8 cellular contexts compared by ENCODE assay signal in the genomic region with DNA sequence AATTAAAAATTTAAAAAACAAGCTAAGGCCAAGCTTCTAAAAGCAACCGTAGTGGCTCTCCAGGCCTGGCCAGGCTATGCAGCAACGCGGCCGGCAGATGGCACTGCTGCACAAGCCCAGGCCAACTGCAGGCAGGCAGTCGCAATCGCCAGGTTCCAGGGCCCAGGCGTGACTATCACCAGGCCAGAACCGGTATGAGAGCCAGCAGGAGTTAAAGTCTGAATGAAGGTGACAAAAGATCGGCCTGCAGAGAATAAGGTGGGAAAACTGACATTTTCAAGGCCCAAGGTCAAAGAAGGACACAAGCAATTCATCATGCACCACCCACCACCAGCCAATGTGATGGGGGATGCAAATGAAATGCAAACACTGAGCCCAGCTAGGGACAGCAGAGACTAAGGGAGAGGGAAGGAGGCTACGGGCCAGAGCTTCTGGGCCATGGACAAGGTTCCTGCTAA. TPM values are rescaled to one million over a fixed set of nuclear protein-coding genes. Genes with fewer than 3 reads are reported as not detected.
DNase-seq lines count a peak whose midpoint lies in the region; ATAC-seq, FAIRE-seq and TF ChIP-seq lines count a peak whose summit lies in the region.

No MANE protein-coding gene starts in this region.

- H3K79me1 ChIP-seq in IMR-90 (ENCODE audit: low read depth in 1 of 2, low read length in 2 of 2): no peaks in the 10 kb centered on the region

- dilution Hi-C loops in IMR-90 (cut with HindIII; ENCODE audit: low sequenced_read_pairs, unreplicated experiment): no loop called here

- H3K4ac ChIP-seq in IMR-90 (ENCODE audit: low read depth, low read length): 0 out of 2 replicates have a peak overlapping the region, but pooled peaks have one; percentile 9

- H3K4me1 Mint-ChIP-seq in neural crest cell: peaks cover 11% of the 10 kb centered on the region

- H2AK5ac ChIP-seq in IMR-90 (ENCODE audit: low read depth, low read length): no peak overlapping the region

- H3K9me1 ChIP-seq in IMR-90 (ENCODE audit: insufficient read depth, low read length): no peaks in the 10 kb centered on the region

- peak; percentile 88 for FAIRE-seq in GM12892 (lab: Jason Lieb, UNC)

- H3K4me1 ChIP-seq in IMR-90 (ENCODE audit: control insufficient read depth, insufficient read depth, low read length) (no peaks in the 10 kb centered on the region), Panc1 (ENCODE audit: control insufficient read depth, insufficient read depth, low read length) (no peaks in the 10 kb centered on the region)

- peak; percentile 99 for TF ChIP-seq RAD21 in IMR-90 (IDR thresholded peaks at IDR 0.05; ENCODE audit: low read length)

- no TSS peak for BruUV-seq in IMR-90 (replicated peaks; lab: Mats Ljungman, UMichigan)
- no TSS peak for BruUV-seq in Panc1 (replicated peaks; lab: Mats Ljungman, UMichigan)

- no peak overlapping the region for H4K8ac ChIP-seq in IMR-90 (ENCODE audit: low read depth in 2 of 2, low read length in 2 of 2)

- H3K27ac ChIP-seq in IMR-90 (ENCODE audit: insufficient read depth, low read length) (no peak overlapping the region), Panc1 (ENCODE audit: low read length) (no peak overlapping the region)

- H2BK5ac ChIP-seq in IMR-90 (ENCODE audit: low read depth, low read length, poor library complexity, severe bottlenecking): no peak overlapping the region

- no peak overlapping the region for H2BK15ac ChIP-seq in IMR-90 (ENCODE audit: low read depth, low read length)

- H3K14ac ChIP-seq in IMR-90 (replicated peaks; ENCODE audit: low read depth, low read length): no peak overlapping the region

- H3K23ac ChIP-seq in IMR-90 (ENCODE audit: low read depth, low read length): no peak overlapping the region

- no peak overlapping the region for H2BK20ac ChIP-seq in IMR-90 (ENCODE audit: low read depth, low read length)

- TF ChIP-seq CTCF in IMR-90 (conservative IDR thresholded peaks at IDR 0.05; ENCODE audit: low read depth, low read length) (peak; percentile 98), Panc1 (IDR thresholded peaks at IDR 0.05) (peak; percentile 95), fibroblast of the aortic adventitia (IDR thresholded peaks at IDR 0.05; ENCODE audit: insufficient read depth, low read length) (peak; percentile 98), neural crest cell (conservative IDR thresholded peaks at IDR 0.05) (peak; percentile 100)

- no peak overlapping the region for H4K91ac ChIP-seq in IMR-90 (ENCODE audit: insufficient read depth, low read depth, low read length)

- H3K36me3 ChIP-seq in IMR-90 (ENCODE audit: control insufficient read depth, insufficient read depth, low read length): no peaks in the 10 kb centered on the region
- no peaks in the 10 kb centered on the region for H3K36me3 ChIP-seq in Panc1 (ENCODE audit: control insufficient read depth, insufficient read depth, low read length)

- H3K9ac ChIP-seq in IMR-90 (ENCODE audit: low read depth, low read length): no peak overlapping the region

- H3K27ac Mint-ChIP-seq in neural crest cell (ENCODE audit: unreplicated experiment): no peak overlapping the region

- ATAC-seq in IMR-90 (ENCODE audit: low read depth): peak; percentile 100
- peak; percentile 97 for ATAC-seq in Panc1
- ATAC-seq in GM18870 (IDR thresholded peaks at IDR 0.05; ENCODE audit: unreplicated experiment): no peak

- in situ Hi-C loops in IMR-90 (cut with MboI; ENCODE audit: low sequenced_read_pairs): loop anchor here (5.0 kb wide), 2 partner anchors 44 to 299 kb away; no protein-coding TSS in a partner anchor
- in situ Hi-C loops in Panc1 (cut with HindIII; ENCODE audit: low pct_unique_long_range_greater_than_20kb, low sequenced_read_pairs): no loop called here

- H3K27me3 ChIP-seq in IMR-90 (ENCODE audit: control insufficient read depth, insufficient read depth, low read length) (peaks cover 13% of the 10 kb centered on the region), Panc1 (ENCODE audit: control insufficient read depth, insufficient read depth, low read length) (no peaks in the 10 kb centered on the region; the same call in 1 of the 2 replicates)

- no peaks in the 10 kb centered on the region for H4K20me1 ChIP-seq in IMR-90 (ENCODE audit: insufficient read depth, low read length)

- no peaks in the 10 kb centered on the region for H3K27me3 Mint-ChIP-seq in neural crest cell (ENCODE audit: low read depth)

- H3K18ac ChIP-seq in IMR-90 (ENCODE audit: low read depth, low read length): no peak overlapping the region

- POLR2A ChIA-PET in IMR-90 (lab: Charles Lee; ENCODE audit: unreplicated experiment): interaction anchor here (0.6 to 1.0 kb wide), 4 partner anchors 51 to 297 kb away, joined by 3 read pairs; no protein-coding TSS in a partner anchor
- POLR2A ChIA-PET in Panc1 (lab: Charles Lee): no interaction called here

- H2AK9ac ChIP-seq in IMR-90 (replicated peaks; ENCODE audit: low read depth, low read length, poor library complexity): peak overlapping the region; percentile 46

- DNase-seq in GM12892 (ENCODE audit: insufficient read length): peak; percentile 61
- peak; percentile 71 for DNase-seq in IMR-90
- peak; percentile 42 for DNase-seq in Panc1 (ENCODE audit: low read depth, low spot score)
- peak; percentile 41 to 49 for DNase-seq in activated T-helper 1 cell treated with anti-CD3 and anti-CD28 coated beads, Interleukin-2, amount 50 U/mL, for 16 hours (ENCODE audit: low read depth in 1 of 2, low spot score in 1 of 2)
- peak; percentile 76 for DNase-seq in fibroblast of the aortic adventitia (ENCODE audit: low read depth)
- peak; percentile 80 for DNase-seq in neural crest cell (ENCODE audit: low read depth, low spot score)
- peak; percentile 25 to 77 (median 60) for DNase-seq in stimulated activated naive CD4-positive, alpha-beta T cell (lab: John Stamatoyannopoulos, UW)

- H3K4me3 Mint-ChIP-seq in neural crest cell: no peak overlapping the region

- H3K4me3 ChIP-seq in IMR-90 (ENCODE audit: insufficient read depth, low read depth, low read length) (no peak overlapping the region), Panc1 (ENCODE audit: low read depth in 2 of 2, low read length in 2 of 2) (no peak overlapping the region), fibroblast of the aortic adventitia (ENCODE audit: low read depth, low read length) (no peak overlapping the region)

- no peak overlapping the region for H2BK120ac ChIP-seq in IMR-90 (ENCODE audit: low read depth, low read length)

- no peak for TF ChIP-seq POLR2A in GM12892 (IDR thresholded peaks at IDR 0.05; ENCODE audit: low read depth, low read length)
- no peak; the same call in 1 of the 2 replicates for TF ChIP-seq POLR2A in IMR-90 (IDR thresholded peaks at IDR 0.05; ENCODE audit: low read depth, low read length)

- H2AFZ ChIP-seq in IMR-90 (replicated peaks; ENCODE audit: low read length, poor library complexity): peak overlapping the region; percentile 71

- H3K36me3 Mint-ChIP-seq in neural crest cell (ENCODE audit: low read depth): no peaks in the 10 kb centered on the region

- CTCF ChIA-PET in IMR-90 (lab: Yijun Ruan, JAX) (interaction anchor here (0.5 to 3.2 kb wide), 29 partner anchors 8 to 560 kb away, joined by 3 to 46 read pairs (median 4); no protein-coding TSS in a partner anchor), Panc1 (lab: Charles Lee) (interaction anchor here (0.5 to 3.6 kb wide), 6 partner anchors 10 to 296 kb away, joined by 4 to 34 read pairs (median 5); no protein-coding TSS in a partner anchor)

- H3K9me3 ChIP-seq in IMR-90 (ENCODE audit: control insufficient read depth, insufficient read depth, low read length) (no peaks in the 10 kb centered on the region), Panc1 (ENCODE audit: control insufficient read depth, insufficient read depth, low read depth, low read length) (no peaks in the 10 kb centered on the region)

- no peaks in the 10 kb centered on the region for H3K9me3 Mint-ChIP-seq in neural crest cell

- H3K56ac ChIP-seq in IMR-90 (ENCODE audit: extremely low read depth, insufficient read depth, low read length): no peak overlapping the region

- no peak overlapping the region for H3K4me2 ChIP-seq in IMR-90 (ENCODE audit: low read depth, low read length)

- intact Hi-C loops in IMR-90 (cut with micrococcal nuclease): loop anchor here (1.0 to 10.0 kb wide), 4 partner anchors 52 to 566 kb away; partner anchors contain the start of gene IFFO1
- intact Hi-C loops in Panc1 (cut with micrococcal nuclease; ENCODE audit: unreplicated experiment): loop anchor here (1.0 kb wide), 1 partner anchor 51 kb away; no protein-coding TSS in a partner anchor

- no peak overlapping the region for H4K5ac ChIP-seq in IMR-90 (ENCODE audit: low read depth, low read length)

- no CpG with 5 or more reads among the region's 10 CpGs for WGBS in IMR-90 (ENCODE audit: extremely low coverage in 2 of 2, insufficient read length in 1 of 2), 2 experiments

TF ChIP-seq in IMR-90, 13 proteins besides CTCF, POLR2A, EP300 and RAD21:
- TF ChIP-seq SMC3 (IDR thresholded peaks at IDR 0.05; ENCODE audit: low read depth, low read length): peak; percentile 96
- TF ChIP-seq BHLHE40 (IDR thresholded peaks at IDR 0.05; ENCODE audit: low read depth, low read length): peak; percentile 28; the same call in 1 of the 2 replicates
- TF ChIP-seq CEBPB (IDR thresholded peaks at IDR 0.05; ENCODE audit: low read depth, low read length): 0 out of 2 replicates have a peak, but pooled peaks have one; percentile 46
- TF ChIP-seq USF2 (IDR thresholded peaks at IDR 0.05; ENCODE audit: low read depth, low read length): no peak
TF ChIP-seq in IMR-90: peak in this region for 3.

RNA-seq across cellular contexts. Expression of gene ANO2, which starts 43.6 kb away (rescaled TPM):
- not detected for polyA plus RNA-seq in GM12892 (2012; ENCODE audit: missing spikeins)
- total RNA-seq in IMR-90 (2012; rRNA removed): 0.28 TPM in 1 of 2 replicates, not detected in the other
- 0.22 TPM in 1 of 2 replicates, not detected in the other for polyA plus RNA-seq in IMR-90 (2012; rRNA removed)
- polyA plus RNA-seq in IMR-90 (2012; cell fraction: cytosol; rRNA removed): 0.12 and 0.26 TPM in 2 replicates
- polyA plus RNA-seq in IMR-90 (2012; cell fraction: nucleus; rRNA removed; ENCODE audit: low replicate concordance): 0.11 TPM in 1 of 2 replicates, not detected in the other
- not detected for total RNA-seq in Panc1 (2021; ENCODE audit: unreplicated experiment)
- polyA plus RNA-seq in Panc1 (2012; ENCODE audit: insufficient read length): not detected
- not detected in 2 replicates for total RNA-seq in fibroblast of the aortic adventitia (ENCODE audit: low replicate concordance)
- 1.9 and 2.0 TPM in 2 replicates for total RNA-seq in neural crest cell
